In genomic region chr5:61245486-61245885, GRCh38 we compare ENCODE assay signal across 13 cellular contexts.
A peak's percentile ranks its signal among the peaks of the same experiment; 100 is the strongest.
DNase-seq lines count a peak whose midpoint lies in the region; ATAC-seq and TF ChIP-seq lines count a peak whose summit lies in the region.
"Had no signal": no experiment of that assay in that cellular context is flagged by ENCODE, and none has a peak within 500 bp of the region (broad histone marks: within the 10 kb centered on the region; RNA-seq: fewer than 3 reads in every experiment).

No MANE protein-coding gene starts in this region.

- H3K79me2 ChIP-seq in KMS-11 (ENCODE audit: insufficient read depth, low read depth): no peaks in the 10 kb centered on the region

- H3K27ac Mint-ChIP-seq in brain: peak overlapping the region in 3 of 5 experiments; percentile 35 to 95 (median 74)
- H3K27ac Mint-ChIP-seq: CD4-positive, CD25-positive, alpha-beta regulatory T cell; naive thymus-derived CD4-positive, alpha-beta T cell had no signal

- H3K4me2 ChIP-seq in KMS-11: no peak overlapping the region

- intact Hi-C loops in left lung (cut with DNase I): no loop called here

- H3K9ac ChIP-seq in KMS-11: no peak overlapping the region

- peaks cover 6% of the 10 kb centered on the region for H3K4me1 ChIP-seq in KMS-11 (ENCODE audit: low read depth, poor library complexity, severe bottlenecking)
- no peaks in the 10 kb centered on the region for H3K4me1 ChIP-seq in left lung

- H2AFZ ChIP-seq in KMS-11 (ENCODE audit: low read depth): peak overlapping the region; percentile 10; the same call in 1 of the 2 replicates

- peaks cover 3% of the 10 kb centered on the region for H3K36me3 Mint-ChIP-seq in brain
- H3K36me3 Mint-ChIP-seq: CD4-positive, CD25-positive, alpha-beta regulatory T cell; naive thymus-derived CD4-positive, alpha-beta T cell had no signal

- H3K9me3 ChIP-seq in left lung: peaks cover 0 to 3% of the 10 kb centered on the region in 2 donors

- no peak overlapping the region for H3K4me3 ChIP-seq in AG10803 (ENCODE audit: low read length)
- H3K4me3 ChIP-seq in KMS-11 (IDR thresholded peaks at IDR 0.05; ENCODE audit: insufficient read depth, low read depth, low read length): no peak overlapping the region
- H3K4me3 ChIP-seq in left lung: no peak overlapping the region

- peaks cover 6 to 23% (median 22%) of the 10 kb centered on the region in 5 experiments for H3K9me3 Mint-ChIP-seq in brain

- peaks cover 7% of the 10 kb centered on the region for H3K27me3 Mint-ChIP-seq in brain

- peak; percentile 54 for ATAC-seq in left lung
- no peak for ATAC-seq in HG03520 (IDR thresholded peaks at IDR 0.05; ENCODE audit: unreplicated experiment)
- ATAC-seq: naive thymus-derived CD4-positive, alpha-beta T cell had no signal

- H3K4me1 Mint-ChIP-seq in brain: peaks cover 16% of the 10 kb centered on the region
- H3K4me1 Mint-ChIP-seq: CD4-positive, CD25-positive, alpha-beta regulatory T cell; naive thymus-derived CD4-positive, alpha-beta T cell had no signal

- H3K27me3 ChIP-seq in KMS-11 (ENCODE audit: insufficient read depth, low read depth) (no peaks in the 10 kb centered on the region), left lung (no peaks in the 10 kb centered on the region)

- H3K27ac ChIP-seq in KMS-11: no peak overlapping the region
- H3K27ac ChIP-seq in left lung: no peak overlapping the region

- H4K20me1 ChIP-seq in KMS-11 (ENCODE audit: insufficient read depth): no peaks in the 10 kb centered on the region

- peak; percentile 22 for DNase-seq in AG10803 (ENCODE audit: low read depth)
- DNase-seq in left lung: no peak
- no peak for DNase-seq in central memory CD4-positive, alpha-beta T cell
- DNase-seq in T-helper 9 cell: no peak
- DNase-seq in Kasumi-1 (lab: John Stamatoyannopoulos, UW): no peak
- DNase-seq: activated CD4-positive, alpha-beta T cell treated with anti-CD3 and anti-CD28 coated beads, Interleukin-2, amount 50 U/mL, for 4 hours; activated naive CD4-positive, alpha-beta T cell treated with anti-CD3 and anti-CD28 coated beads, Interleukin-2, amount 50 U/mL, for 16 hours; CD4-positive, CD25-positive, alpha-beta regulatory T cell; naive thymus-derived CD4-positive, alpha-beta T cell; NCI-H510A treated with DMSO at 0.1 percent for 48 hours had no signal

- H3K4me3 Mint-ChIP-seq in brain: peak overlapping the region in 2 of 5 experiments; percentile 25 to 72
- H3K4me3 Mint-ChIP-seq: CD4-positive, CD25-positive, alpha-beta regulatory T cell; naive thymus-derived CD4-positive, alpha-beta T cell had no signal

- H3K36me3 ChIP-seq in KMS-11 (ENCODE audit: insufficient read depth): no peaks in the 10 kb centered on the region
- no peaks in the 10 kb centered on the region for H3K36me3 ChIP-seq in left lung

- TF ChIP-seq CTCF in AG10803 (conservative IDR thresholded peaks at IDR 0.05; ENCODE audit: low read length): no peak
- no peak for TF ChIP-seq CTCF in KMS-11 (conservative IDR thresholded peaks at IDR 0.05; ENCODE audit: low read depth, low read length)
- no peak for TF ChIP-seq CTCF in brain (conservative IDR thresholded peaks at IDR 0.05)
- no peak for TF ChIP-seq CTCF in left lung (IDR thresholded peaks at IDR 0.05)
